In genomic region chr12:85564786-85565185, GRCh38 we compare ENCODE assay signal across 19 cellular contexts.
A peak's percentile ranks its signal among the peaks of the same experiment; 100 is the strongest.
DNase-seq lines count a peak whose midpoint lies in the region; ATAC-seq and TF ChIP-seq lines count a peak whose summit lies in the region.
"Had no signal": no experiment of that assay in that cellular context is flagged by ENCODE, and none has a peak within 500 bp of the region (broad histone marks: within the 10 kb centered on the region; RNA-seq: fewer than 3 reads in every experiment).

No MANE protein-coding gene starts in this region.

- no peak overlapping the region for H3K27ac Mint-ChIP-seq in activated T-helper 17 cell treated with anti-CD3 and anti-CD28 coated beads, Interleukin-2, amount 50 U/mL, for 72 hours
- H3K27ac Mint-ChIP-seq: CD14-positive monocyte; CD4-positive, alpha-beta memory T cell had no signal

- no peaks in the 10 kb centered on the region for H4K20me1 ChIP-seq in SK-N-SH (ENCODE audit: insufficient read depth)
- H4K20me1 ChIP-seq in mammary epithelial cell (ENCODE audit: insufficient read depth, low read length), result no peaks in the 10 kb centered on the region
- H4K20me1 ChIP-seq: BLaER1 had no signal

- H3K79me2 ChIP-seq in SK-N-SH (ENCODE audit: insufficient read depth) (no peaks in the 10 kb centered on the region), mammary epithelial cell (ENCODE audit: insufficient read depth, low read length) (no peaks in the 10 kb centered on the region)

- POLR2A ChIA-PET in SK-N-SH (lab: Yijun Ruan, JAX), result no interaction called here

- no peaks in the 10 kb centered on the region for H3K36me3 ChIP-seq in SK-N-SH (replicated peaks in 1 of 2; ENCODE audit: control insufficient read depth in 1 of 2, insufficient read depth in 2 of 2, low read length in 1 of 2)
- peaks cover 1% of the 10 kb centered on the region for H3K36me3 ChIP-seq in mammary epithelial cell (ENCODE audit: insufficient read depth, low read length)
- H3K36me3 ChIP-seq: BLaER1, HAP-1 had no signal

- TF ChIP-seq CTCF in SK-N-SH (IDR thresholded peaks at IDR 0.05) (no peak), mammary epithelial cell (conservative IDR thresholded peaks at IDR 0.05 in 1 of 2, IDR thresholded peaks at IDR 0.05 in 1 of 2; ENCODE audit: extremely low read depth in 1 of 2, insufficient read depth in 1 of 2, low read depth in 1 of 2, low read length in 2 of 2) (no peak)

- DNase-seq in SK-N-SH, result no peak
- peak; percentile 78 for DNase-seq in NCI-H69 (lab: John Stamatoyannopoulos, UW)
- DNase-seq in mesenteric fat pad (ENCODE audit: low spot score), result no peak
- DNase-seq in mammary epithelial cell, result no peak
- DNase-seq: 8988T; CD4-positive, alpha-beta memory T cell; DMS153; DMS79; GDM1; IMR-90 had no signal

- no peak for TF ChIP-seq EP300 in SK-N-SH (IDR thresholded peaks at IDR 0.05; ENCODE audit: borderline replicate concordance in 1 of 2, low read depth in 1 of 2, low read length in 1 of 2)

- BruUV-seq in mammary epithelial cell (replicated peaks; lab: Mats Ljungman, UMichigan), result no TSS peak

- no peak overlapping the region for H3K4me3 Mint-ChIP-seq in activated T-helper 17 cell treated with anti-CD3 and anti-CD28 coated beads, Interleukin-2, amount 50 U/mL, for 72 hours
- H3K4me3 Mint-ChIP-seq: CD14-positive monocyte; CD4-positive, alpha-beta memory T cell had no signal

- CTCF ChIA-PET in SK-N-SH (lab: Yijun Ruan, JAX), result interaction anchor here (1.5 to 3.4 kb wide), 3 partner anchors 11 to 302 kb away, joined by 5 to 14 read pairs (median 10); no protein-coding TSS in a partner anchor
- CTCF ChIA-PET in mammary epithelial cell (lab: Charles Lee; ENCODE audit: low non-redundant PET), result no interaction called here

- ATAC-seq in SK-N-SH treated with all-trans-retinoic acid at 6 μM for 48 hours, result no peak
- ATAC-seq in HG02973 (IDR thresholded peaks at IDR 0.05; ENCODE audit: unreplicated experiment), result peak; percentile 85
- ATAC-seq in GM21367 (IDR thresholded peaks at IDR 0.05; ENCODE audit: unreplicated experiment), result no peak
- no peak for ATAC-seq in activated T-helper 17 cell treated with anti-CD3 and anti-CD28 coated beads, Interleukin-2, amount 50 U/mL, for 72 hours (replicated peaks)
- ATAC-seq: K562 had no signal

- no peaks in the 10 kb centered on the region for H3K9me3 ChIP-seq in SK-N-SH
- H3K9me3 ChIP-seq in mammary epithelial cell (replicated peaks; ENCODE audit: insufficient read depth, low read length), result no peaks in the 10 kb centered on the region
- H3K9me3 ChIP-seq: BLaER1, HAP-1 had no signal

- intact Hi-C loops in mammary epithelial cell (cut with micrococcal nuclease), result no loop called here

- H3K4me2 ChIP-seq in SK-N-SH (no peak overlapping the region), mammary epithelial cell (ENCODE audit: insufficient read depth, low read depth, low read length) (no peak overlapping the region)
- H3K4me2 ChIP-seq: BLaER1 had no signal

- H3K36me3 Mint-ChIP-seq in activated T-helper 17 cell treated with anti-CD3 and anti-CD28 coated beads, Interleukin-2, amount 50 U/mL, for 72 hours (ENCODE audit: low read depth), result no peaks in the 10 kb centered on the region
- H3K36me3 Mint-ChIP-seq: CD14-positive monocyte; CD4-positive, alpha-beta memory T cell had no signal

- dilution Hi-C loops in mammary epithelial cell (cut with HindIII; ENCODE audit: low sequenced_read_pairs), result no loop called here

- H3K4me1 Mint-ChIP-seq in activated T-helper 17 cell treated with anti-CD3 and anti-CD28 coated beads, Interleukin-2, amount 50 U/mL, for 72 hours, result no peaks in the 10 kb centered on the region
- H3K4me1 Mint-ChIP-seq: CD14-positive monocyte; CD4-positive, alpha-beta memory T cell had no signal

- TF ChIP-seq RAD21 in SK-N-SH (IDR thresholded peaks at IDR 0.05; ENCODE audit: low read length), result no peak

- in situ Hi-C loops in mammary epithelial cell (cut with MboI; ENCODE audit: low sequenced_read_pairs in 2 of 2), result no loop called here

- no peaks in the 10 kb centered on the region for H3F3A ChIP-seq in SK-N-SH (replicated peaks; ENCODE audit: insufficient read depth)

- H3K27me3 ChIP-seq in SK-N-SH (ENCODE audit: insufficient read depth) (no peaks in the 10 kb centered on the region), mammary epithelial cell (ENCODE audit: insufficient read depth, low read length) (no peaks in the 10 kb centered on the region)
- H3K27me3 ChIP-seq: BLaER1 had no signal

- WGBS in SK-N-SH (ENCODE audit: low lambda C conversion rate), result 64% methylated on average over 4 of the region's 4 CpGs
- WGBS in mammary epithelial cell (ENCODE audit: low coverage, missing lambda C conversion rate), result 98% methylated on average over 4 of the region's 4 CpGs

- peaks cover 3% of the 10 kb centered on the region for H3K9me3 Mint-ChIP-seq in activated T-helper 17 cell treated with anti-CD3 and anti-CD28 coated beads, Interleukin-2, amount 50 U/mL, for 72 hours
- H3K9me3 Mint-ChIP-seq: CD14-positive monocyte had no signal

- H3K9me2 ChIP-seq in SK-N-SH, result no peaks in the 10 kb centered on the region

- H2AFZ ChIP-seq in SK-N-SH (ENCODE audit: low read depth), result 0 out of 2 replicates have a peak overlapping the region, but pooled peaks have one; percentile 31
- H2AFZ ChIP-seq in mammary epithelial cell (ENCODE audit: low read depth, low read length), result no peak overlapping the region

- H3K4me3 ChIP-seq in SK-N-SH (ENCODE audit: low read depth in 2 of 2, low read length in 1 of 2), result no peak overlapping the region
- H3K4me3 ChIP-seq in mammary epithelial cell (replicated peaks in 1 of 3; ENCODE audit: insufficient read depth in 1 of 3, low read depth in 2 of 3, low read length in 3 of 3), result no peak overlapping the region
- H3K4me3 ChIP-seq: BLaER1, HAP-1, K562 had no signal

- H3K9ac ChIP-seq in SK-N-SH, result no peak overlapping the region
- H3K9ac ChIP-seq in mammary epithelial cell (ENCODE audit: insufficient read depth, low read length), result no peak overlapping the region
- H3K9ac ChIP-seq: BLaER1 had no signal

- H3K27ac ChIP-seq in SK-N-SH (ENCODE audit: low read depth in 2 of 2, low read length in 1 of 2), result no peak overlapping the region
- no peak overlapping the region for H3K27ac ChIP-seq in mammary epithelial cell (ENCODE audit: insufficient read depth, low read depth, low read length)
- H3K27ac ChIP-seq: BLaER1, HL-60 had no signal

- no peaks in the 10 kb centered on the region for H3K27me3 Mint-ChIP-seq in activated T-helper 17 cell treated with anti-CD3 and anti-CD28 coated beads, Interleukin-2, amount 50 U/mL, for 72 hours
- H3K27me3 Mint-ChIP-seq: CD4-positive, alpha-beta memory T cell had no signal

- no peaks in the 10 kb centered on the region for H3K4me1 ChIP-seq in SK-N-SH (ENCODE audit: control insufficient read depth in 1 of 2, insufficient read depth in 2 of 2, low read depth in 1 of 2, low read length in 1 of 2)
- H3K4me1 ChIP-seq in mammary epithelial cell (ENCODE audit: insufficient read depth, low read length), result peaks cover 14% of the 10 kb centered on the region
- H3K4me1 ChIP-seq: BLaER1, HAP-1 had no signal

TF ChIP-seq in SK-N-SH, 30 proteins besides CTCF, POLR2A, EP300 and RAD21 (continues in another document):
- no peak for TF ChIP-seq TCF12 (IDR thresholded peaks at IDR 0.05)
- TF ChIP-seq, protein P1, sequence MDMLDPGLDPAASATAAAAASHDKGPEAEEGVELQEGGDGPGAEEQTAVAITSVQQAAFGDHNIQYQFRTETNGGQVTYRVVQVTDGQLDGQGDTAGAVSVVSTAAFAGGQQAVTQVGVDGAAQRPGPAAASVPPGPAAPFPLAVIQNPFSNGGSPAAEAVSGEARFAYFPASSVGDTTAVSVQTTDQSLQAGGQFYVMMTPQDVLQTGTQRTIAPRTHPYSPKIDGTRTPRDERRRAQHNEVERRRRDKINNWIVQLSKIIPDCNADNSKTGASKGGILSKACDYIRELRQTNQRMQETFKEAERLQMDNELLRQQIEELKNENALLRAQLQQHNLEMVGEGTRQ (IDR thresholded peaks at IDR 0.05; ENCODE audit: borderline replicate concordance, low read depth, low read length), result no peak
- TF ChIP-seq, protein P2, sequence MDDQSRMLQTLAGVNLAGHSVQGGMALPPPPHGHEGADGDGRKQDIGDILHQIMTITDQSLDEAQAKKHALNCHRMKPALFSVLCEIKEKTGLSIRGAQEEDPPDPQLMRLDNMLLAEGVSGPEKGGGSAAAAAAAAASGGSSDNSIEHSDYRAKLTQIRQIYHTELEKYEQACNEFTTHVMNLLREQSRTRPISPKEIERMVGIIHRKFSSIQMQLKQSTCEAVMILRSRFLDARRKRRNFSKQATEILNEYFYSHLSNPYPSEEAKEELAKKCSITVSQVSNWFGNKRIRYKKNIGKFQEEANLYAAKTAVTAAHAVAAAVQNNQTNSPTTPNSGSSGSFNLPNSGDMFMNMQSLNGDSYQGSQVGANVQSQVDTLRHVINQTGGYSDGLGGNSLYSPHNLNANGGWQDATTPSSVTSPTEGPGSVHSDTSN (IDR thresholded peaks at IDR 0.05), result no peak

TF ChIP-seq in SK-N-SH treated with all-trans-retinoic acid at 6 μM for 48 hours, 23 proteins besides CTCF, POLR2A, EP300 and RAD21:
- TF ChIP-seq GLIS3 (CRISPR knock-in tag; IDR thresholded peaks at IDR 0.05), result no peak
- TF ChIP-seq ZFP3 (CRISPR knock-in tag; IDR thresholded peaks at IDR 0.05), result no peak
- no peak for TF ChIP-seq BACH2 (CRISPR knock-in tag; IDR thresholded peaks at IDR 0.05; ENCODE audit: borderline replicate concordance)
- no peak for TF ChIP-seq OSR1 (CRISPR knock-in tag; IDR thresholded peaks at IDR 0.05)
- no peak for TF ChIP-seq TCF4 (CRISPR knock-in tag; IDR thresholded peaks at IDR 0.05; ENCODE audit: borderline replicate concordance)
- TF ChIP-seq CREB5 (CRISPR knock-in tag; IDR thresholded peaks at IDR 0.05; ENCODE audit: low read depth), result no peak
TF ChIP-seq in SK-N-SH treated with all-trans-retinoic acid at 6 μM for 48 hours: peak in this region for 0.
